12 cellular contexts compared by ENCODE assay signal in the genomic region with DNA sequence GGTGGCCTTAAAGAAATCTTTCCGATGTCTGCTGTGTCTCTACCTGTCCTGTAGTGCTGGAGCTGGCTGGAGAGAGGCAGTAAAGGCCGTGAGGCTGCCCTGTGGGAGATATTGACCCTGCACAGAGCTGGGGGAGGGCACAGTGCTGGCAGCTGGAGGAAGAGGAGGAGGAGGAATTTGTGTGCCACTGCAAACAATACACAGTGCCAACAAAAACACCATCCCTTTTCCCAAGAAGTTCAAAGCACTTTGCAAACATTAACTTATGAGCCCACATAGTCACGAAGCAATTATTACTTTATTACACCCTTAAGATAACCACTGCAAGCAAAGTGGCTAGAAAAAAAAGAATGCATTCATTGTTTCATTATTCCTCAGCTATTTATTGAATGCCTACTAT. TPM values are rescaled to one million over a fixed set of nuclear protein-coding genes. Genes with fewer than 3 reads are reported as not detected.
DNase-seq lines count a peak whose midpoint lies in the region; ATAC-seq, FAIRE-seq and TF ChIP-seq lines count a peak whose summit lies in the region.
"Had no signal": no experiment of that assay in that cellular context is flagged by ENCODE, and none has a peak within 500 bp of the region (broad histone marks: within the 10 kb centered on the region; RNA-seq: fewer than 3 reads in every experiment).

No MANE protein-coding gene starts in this region.

- H3K18ac ChIP-seq in mesendoderm (ENCODE audit: low read length): no peak overlapping the region

- no peaks in the 10 kb centered on the region for H3K79me1 ChIP-seq in mesendoderm (ENCODE audit: low read length)

- peak; percentile 9 for DNase-seq in A172 (ENCODE audit: low spot score)
- DNase-seq in GM23338 (ENCODE audit: low spot score): no peak
- no peak for DNase-seq in activated naive CD8-positive, alpha-beta T cell treated with anti-CD3 and anti-CD28 coated beads, Interleukin-2, amount 50 U/mL, for 24 hours
- DNase-seq in mucosa of descending colon: peak; percentile 65 to 78 (median 70)
- DNase-seq in AML-193 (lab: John Stamatoyannopoulos, UW): no peak
- DNase-seq in mesendoderm: no peak
- no peak for DNase-seq in RCC 7860 (ENCODE audit: low spot score)
- DNase-seq: activated T-cell treated with anti-CD3 and anti-CD28 coated beads, Interleukin-2, amount 50 U/mL, for 48 hours; central memory CD4-positive, alpha-beta T cell; Karpas-422 had no signal

- H2AK5ac ChIP-seq in mesendoderm (ENCODE audit: low read length): no peak overlapping the region

- H3K23ac ChIP-seq in mesendoderm (ENCODE audit: low read length): no peak overlapping the region

- H3K27me3 ChIP-seq in GM23338 (ENCODE audit: insufficient read depth): no peaks in the 10 kb centered on the region
- no peaks in the 10 kb centered on the region for H3K27me3 ChIP-seq in mesendoderm (ENCODE audit: insufficient read depth, low read length, poor library complexity)

- H3K4ac ChIP-seq in mesendoderm (ENCODE audit: low read depth, low read length): no peak overlapping the region

- no peak for TF ChIP-seq CTCF in GM23338 (conservative IDR thresholded peaks at IDR 0.05; ENCODE audit: low read depth in 2 of 2)
- TF ChIP-seq CTCF in mucosa of descending colon (IDR thresholded peaks at IDR 0.05): no peak

- no CpG with 5 or more reads among the region's 3 CpGs for WGBS in mesendoderm (ENCODE audit: extremely low coverage, insufficient coverage, low lambda C conversion rate)

- H3K4me1 ChIP-seq in GM23338 (ENCODE audit: insufficient read depth) (no peaks in the 10 kb centered on the region), mucosa of descending colon (ENCODE audit: low read depth) (peaks cover 10% of the 10 kb centered on the region), mesendoderm (ENCODE audit: control insufficient read depth, low read depth, low read length) (no peaks in the 10 kb centered on the region)

- intact Hi-C loops in mucosa of descending colon (cut with DNase I, micrococcal nuclease): no loop called here

- no peak overlapping the region for H4K5ac ChIP-seq in mesendoderm (ENCODE audit: low read length)

- peaks cover 2% of the 10 kb centered on the region for H3K27me3 Mint-ChIP-seq in GM23338 (ENCODE audit: insufficient read depth, low read depth, poor library complexity)
- H3K27me3 Mint-ChIP-seq in activated naive CD8-positive, alpha-beta T cell treated with anti-CD3 and anti-CD28 coated beads, Interleukin-2, amount 50 U/mL, for 24 hours: no peaks in the 10 kb centered on the region

- H3K36me3 ChIP-seq in GM23338 (ENCODE audit: insufficient read depth) (no peaks in the 10 kb centered on the region), mucosa of descending colon (ENCODE audit: low read depth) (no peaks in the 10 kb centered on the region), mesendoderm (ENCODE audit: control insufficient read depth, insufficient read depth, low read length) (no peaks in the 10 kb centered on the region)

- H3K9me3 Mint-ChIP-seq in GM23338: no peaks in the 10 kb centered on the region
- H3K9me3 Mint-ChIP-seq in activated naive CD8-positive, alpha-beta T cell treated with anti-CD3 and anti-CD28 coated beads, Interleukin-2, amount 50 U/mL, for 24 hours: no peaks in the 10 kb centered on the region

- H4K20me1 ChIP-seq in GM23338 (replicated peaks; ENCODE audit: insufficient read depth): no peaks in the 10 kb centered on the region

- H3K9ac ChIP-seq in mesendoderm (ENCODE audit: low read length): no peak overlapping the region

- FAIRE-seq in RCC 7860 (lab: Jason Lieb, UNC): no peak

- H3K4me2 ChIP-seq in GM23338: no peak overlapping the region
- no peak overlapping the region for H3K4me2 ChIP-seq in mesendoderm (ENCODE audit: low read length)

- H3K4me3 ChIP-seq in GM23338 (no peak overlapping the region), mucosa of descending colon (no peak overlapping the region), mesendoderm (ENCODE audit: low read length) (no peak overlapping the region)

- ATAC-seq in GM23338 (peak; percentile 73), mucosa of descending colon (peak; percentile 94), HG02763 (IDR thresholded peaks at IDR 0.05; ENCODE audit: unreplicated experiment) (no peak)
- no peak for ATAC-seq in activated naive CD8-positive, alpha-beta T cell treated with anti-CD3 and anti-CD28 coated beads, Interleukin-2, amount 50 U/mL, for 24 hours

- H3K27ac Mint-ChIP-seq in GM23338: peak overlapping the region; percentile 60; the same call in 1 of the 2 replicates
- H3K27ac Mint-ChIP-seq in activated naive CD8-positive, alpha-beta T cell treated with anti-CD3 and anti-CD28 coated beads, Interleukin-2, amount 50 U/mL, for 24 hours: peak overlapping the region; percentile 77

- H2AFZ ChIP-seq in GM23338: no peak overlapping the region

- H3K79me2 ChIP-seq in GM23338 (replicated peaks; ENCODE audit: insufficient read depth) (no peaks in the 10 kb centered on the region), mesendoderm (ENCODE audit: control insufficient read depth, insufficient read depth, low read length) (no peaks in the 10 kb centered on the region)

- H2BK5ac ChIP-seq in mesendoderm (ENCODE audit: low read length): no peak overlapping the region

- H3K27ac ChIP-seq in GM23338 (ENCODE audit: low read depth): no peak overlapping the region
- no peak overlapping the region for H3K27ac ChIP-seq in mesendoderm (ENCODE audit: low read depth, low read length)
- H3K27ac ChIP-seq: C4-2B had no signal

- H3K4me1 Mint-ChIP-seq in GM23338: peaks cover 5% of the 10 kb centered on the region; the same call in 2 of the 3 replicates
- peaks cover 94% of the 10 kb centered on the region for H3K4me1 Mint-ChIP-seq in activated naive CD8-positive, alpha-beta T cell treated with anti-CD3 and anti-CD28 coated beads, Interleukin-2, amount 50 U/mL, for 24 hours

- H3K36me3 Mint-ChIP-seq in GM23338 (ENCODE audit: low read depth): no peaks in the 10 kb centered on the region
- no peaks in the 10 kb centered on the region for H3K36me3 Mint-ChIP-seq in activated naive CD8-positive, alpha-beta T cell treated with anti-CD3 and anti-CD28 coated beads, Interleukin-2, amount 50 U/mL, for 24 hours (ENCODE audit: low read depth)

- no peak overlapping the region for H3K56ac ChIP-seq in mesendoderm (ENCODE audit: low read length)

- H3F3A ChIP-seq in GM23338 (replicated peaks; ENCODE audit: low read depth): no peaks in the 10 kb centered on the region

- no peaks in the 10 kb centered on the region for H3K9me3 ChIP-seq in mucosa of descending colon

- H2BK120ac ChIP-seq in mesendoderm (ENCODE audit: low read depth, low read length): no peak overlapping the region

- H2BK15ac ChIP-seq in mesendoderm (replicated peaks; ENCODE audit: low read depth): no peak overlapping the region

- H3K4me3 Mint-ChIP-seq in GM23338: no peak overlapping the region
- H3K4me3 Mint-ChIP-seq in activated naive CD8-positive, alpha-beta T cell treated with anti-CD3 and anti-CD28 coated beads, Interleukin-2, amount 50 U/mL, for 24 hours: no peak overlapping the region

- H4K8ac ChIP-seq in mesendoderm (ENCODE audit: low read depth, low read length): no peak overlapping the region

- H3K9me2 ChIP-seq in GM23338 (ENCODE audit: insufficient read depth): no peaks in the 10 kb centered on the region

TF ChIP-seq in GM23338, 12 proteins besides CTCF, POLR2A, EP300 and RAD21 (continues in another document):
- TF ChIP-seq JUNB (IDR thresholded peaks at IDR 0.05; ENCODE audit: unreplicated experiment) (no peak), NANOG (IDR thresholded peaks at IDR 0.05; ENCODE audit: borderline replicate concordance) (no peak)
- TF ChIP-seq, protein P1, sequence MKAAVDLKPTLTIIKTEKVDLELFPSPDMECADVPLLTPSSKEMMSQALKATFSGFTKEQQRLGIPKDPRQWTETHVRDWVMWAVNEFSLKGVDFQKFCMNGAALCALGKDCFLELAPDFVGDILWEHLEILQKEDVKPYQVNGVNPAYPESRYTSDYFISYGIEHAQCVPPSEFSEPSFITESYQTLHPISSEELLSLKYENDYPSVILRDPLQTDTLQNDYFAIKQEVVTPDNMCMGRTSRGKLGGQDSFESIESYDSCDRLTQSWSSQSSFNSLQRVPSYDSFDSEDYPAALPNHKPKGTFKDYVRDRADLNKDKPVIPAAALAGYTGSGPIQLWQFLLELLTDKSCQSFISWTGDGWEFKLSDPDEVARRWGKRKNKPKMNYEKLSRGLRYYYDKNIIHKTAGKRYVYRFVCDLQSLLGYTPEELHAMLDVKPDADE (IDR thresholded peaks at IDR 0.05): no peak
- TF ChIP-seq, protein P2, sequence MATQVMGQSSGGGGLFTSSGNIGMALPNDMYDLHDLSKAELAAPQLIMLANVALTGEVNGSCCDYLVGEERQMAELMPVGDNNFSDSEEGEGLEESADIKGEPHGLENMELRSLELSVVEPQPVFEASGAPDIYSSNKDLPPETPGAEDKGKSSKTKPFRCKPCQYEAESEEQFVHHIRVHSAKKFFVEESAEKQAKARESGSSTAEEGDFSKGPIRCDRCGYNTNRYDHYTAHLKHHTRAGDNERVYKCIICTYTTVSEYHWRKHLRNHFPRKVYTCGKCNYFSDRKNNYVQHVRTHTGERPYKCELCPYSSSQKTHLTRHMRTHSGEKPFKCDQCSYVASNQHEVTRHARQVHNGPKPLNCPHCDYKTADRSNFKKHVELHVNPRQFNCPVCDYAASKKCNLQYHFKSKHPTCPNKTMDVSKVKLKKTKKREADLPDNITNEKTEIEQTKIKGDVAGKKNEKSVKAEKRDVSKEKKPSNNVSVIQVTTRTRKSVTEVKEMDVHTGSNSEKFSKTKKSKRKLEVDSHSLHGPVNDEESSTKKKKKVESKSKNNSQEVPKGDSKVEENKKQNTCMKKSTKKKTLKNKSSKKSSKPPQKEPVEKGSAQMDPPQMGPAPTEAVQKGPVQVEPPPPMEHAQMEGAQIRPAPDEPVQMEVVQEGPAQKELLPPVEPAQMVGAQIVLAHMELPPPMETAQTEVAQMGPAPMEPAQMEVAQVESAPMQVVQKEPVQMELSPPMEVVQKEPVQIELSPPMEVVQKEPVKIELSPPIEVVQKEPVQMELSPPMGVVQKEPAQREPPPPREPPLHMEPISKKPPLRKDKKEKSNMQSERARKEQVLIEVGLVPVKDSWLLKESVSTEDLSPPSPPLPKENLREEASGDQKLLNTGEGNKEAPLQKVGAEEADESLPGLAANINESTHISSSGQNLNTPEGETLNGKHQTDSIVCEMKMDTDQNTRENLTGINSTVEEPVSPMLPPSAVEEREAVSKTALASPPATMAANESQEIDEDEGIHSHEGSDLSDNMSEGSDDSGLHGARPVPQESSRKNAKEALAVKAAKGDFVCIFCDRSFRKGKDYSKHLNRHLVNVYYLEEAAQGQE (IDR thresholded peaks at IDR 0.05; ENCODE audit: unreplicated experiment): no peak

RNA-seq across cellular contexts. Expression of a gene that starts 45.0 kb away (rescaled TPM):
- not detected in 2 replicates for total RNA-seq in A172 (2014; rRNA removed; shearing (Covaris generic))
- total RNA-seq in GM23338 (2014; rRNA removed; shearing (Covaris generic)): not detected in 2 replicates
- 0.28 TPM in 1 of 2 replicates, not detected in the other for polyA plus RNA-seq in GM23338 (2016; fragmentation: Nextera tagmentation; extraction: Ambion mirVana)
- total RNA-seq in mucosa of descending colon: 10 to 100 TPM in 1 of 3 donors, 1 to 10 TPM in 2; 4.7 to 11.5 (median 5.8) TPM
- polyA plus RNA-seq in mesendoderm (2013, experiment 1 of 2): 0.20 TPM
- polyA plus RNA-seq in mesendoderm (2013, experiment 2 of 2): 0.10 TPM

Comparison
In these comparisons a context has a peak if more than half of its experiments do, and no peak if none do; other contexts are left out.
1. DNase-seq: peak in A172 (single experiment) and mucosa of descending colon (3 of 3); none in GM23338 (single experiment), activated naive CD8-positive, alpha-beta T cell treated with anti-CD3 and anti-CD28 coated beads, Interleukin-2, amount 50 U/mL, for 24 hours (single experiment), AML-193 (0 of 2), mesendoderm (single experiment) and RCC 7860 (single experiment).
2. ATAC-seq: peak in GM23338 (single experiment) and mucosa of descending colon (single experiment); none in activated naive CD8-positive, alpha-beta T cell treated with anti-CD3 and anti-CD28 coated beads, Interleukin-2, amount 50 U/mL, for 24 hours (single experiment) and HG02763 (single experiment).